ENCODE assay signal across 8 cellular contexts in the genomic region with DNA sequence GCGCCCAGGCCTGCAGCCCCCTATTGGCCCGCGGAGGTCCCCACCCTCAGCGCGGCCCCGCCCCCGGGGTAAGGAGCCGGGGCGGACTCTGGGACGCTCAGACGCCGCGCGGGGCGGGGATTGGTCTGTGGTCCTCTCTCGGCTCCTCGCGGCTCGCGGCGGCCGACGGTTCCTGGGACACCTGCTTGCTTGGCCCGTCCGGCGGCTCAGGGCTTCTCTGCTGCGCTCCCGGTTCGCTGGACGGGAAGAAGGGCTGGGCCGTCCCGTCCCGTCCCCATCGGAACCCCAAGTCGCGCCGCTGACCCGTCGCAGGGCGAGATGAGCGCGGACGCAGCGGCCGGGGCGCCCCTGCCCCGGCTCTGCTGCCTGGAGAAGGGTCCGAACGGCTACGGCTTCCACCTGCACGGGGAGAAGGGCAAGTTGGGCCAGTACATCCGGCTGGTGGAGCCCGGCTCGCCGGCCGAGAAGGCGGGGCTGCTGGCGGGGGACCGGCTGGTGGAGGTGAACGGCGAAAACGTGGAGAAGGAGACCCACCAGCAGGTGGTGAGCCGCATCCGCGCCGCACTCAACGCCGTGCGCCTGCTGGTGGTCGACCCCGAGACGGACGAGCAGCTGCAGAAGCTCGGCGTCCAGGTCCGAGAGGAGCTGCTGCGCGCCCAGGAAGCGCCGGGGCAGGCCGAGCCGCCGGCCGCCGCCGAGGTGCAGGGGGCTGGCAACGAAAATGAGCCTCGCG.
A peak's percentile ranks its signal among the peaks of the same experiment; 100 is the strongest.
DNase-seq lines count a peak whose midpoint lies in the region; ATAC-seq and TF ChIP-seq lines count a peak whose summit lies in the region.

Gene NHERF1 (plus strand): TSS at position 100 of the 733 bp plus-strand sequence. CDS start 219 bp downstream, at position 319.

- in situ Hi-C loops in GM13976 (cut with MboI; ENCODE audit: low sequenced_read_pairs, unreplicated experiment), result no loop called here
- in situ Hi-C loops in astrocyte of the spinal cord (cut with HindIII; ENCODE audit: low sequenced_read_pairs), result no loop called here

- peak; percentile 89 for ATAC-seq in HG02642 (IDR thresholded peaks at IDR 0.05; ENCODE audit: poor library complexity, unreplicated experiment)

- TF ChIP-seq CTCF in GM13976 (IDR thresholded peaks at IDR 0.05; ENCODE audit: borderline replicate concordance, control extremely low read depth, extremely low read depth, insufficient read depth, missing control alignments), result no peak
- peak; percentile 28 for TF ChIP-seq CTCF in astrocyte of the spinal cord (IDR thresholded peaks at IDR 0.05; ENCODE audit: low read depth, low read length)

- peak; percentile 99 for DNase-seq in GM13976 (ENCODE audit: low spot score)
- DNase-seq in NCI-H1417 treated with DMSO at 0.1 percent for 48 hours (lab: John Stamatoyannopoulos, UW), result peak; percentile 41
- DNase-seq in T-helper 9 cell, result peak; percentile 90
- peak; percentile 92 for DNase-seq in astrocyte of the spinal cord (ENCODE audit: low read depth, low spot score)
- peak; percentile 60 for DNase-seq in skeletal muscle cell (ENCODE audit: low read depth)
- DNase-seq in HuH-7.5 (ENCODE audit: low spot score), result no peak

- H3K4me3 ChIP-seq in astrocyte of the spinal cord (ENCODE audit: low read depth, low read length) (peak within 1 kb of the TSS; percentile 72), iPS-11a (ENCODE audit: low read depth, low read length) (peak within 1 kb of the TSS; percentile 88), skeletal muscle cell (ENCODE audit: low read depth, low read length) (peak within 1 kb of the TSS; percentile 89)
